Comparison of ENCODE assay signal across 1 cellular context in the genomic region with DNA sequence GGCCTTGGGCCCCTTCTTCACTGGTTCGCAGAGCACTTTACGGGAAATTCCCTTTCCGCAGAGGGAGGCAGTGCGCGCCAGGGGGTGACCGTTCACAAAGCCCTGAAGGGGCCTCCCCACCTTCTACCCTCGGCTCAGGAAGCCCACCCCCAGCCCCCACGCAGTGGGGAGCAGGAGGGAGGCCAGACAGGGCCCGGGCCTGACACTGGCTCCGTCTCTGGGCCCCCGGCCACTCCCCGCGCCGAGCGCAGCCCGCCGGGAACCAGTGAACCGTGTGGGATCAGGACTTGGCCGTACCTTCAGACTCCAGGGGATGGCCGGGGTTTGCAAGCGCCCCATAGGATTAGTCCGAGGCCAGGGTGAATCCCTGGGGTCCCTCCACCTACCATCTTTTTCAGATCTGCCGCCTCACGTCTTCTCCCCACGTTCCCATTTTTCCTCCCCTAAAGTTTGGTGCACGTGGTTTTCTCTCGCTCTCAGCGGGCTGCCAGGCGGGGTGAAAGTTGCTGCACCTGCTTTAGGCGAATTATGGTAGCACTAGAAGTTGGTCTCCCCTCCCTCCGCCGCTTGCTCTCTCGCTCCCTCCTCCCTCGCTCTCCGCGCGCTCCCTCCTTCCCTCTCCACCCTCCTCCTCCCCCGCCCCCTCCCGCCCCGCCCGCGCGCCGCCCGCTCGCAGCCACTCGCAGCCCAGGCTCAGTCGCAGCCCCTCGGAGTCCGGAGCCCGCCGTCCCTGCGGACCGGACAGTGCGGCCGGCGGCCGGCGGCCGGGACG.
A peak's percentile ranks its signal among the peaks of the same experiment; 100 is the strongest.
TF ChIP-seq lines count a peak whose summit lies in the region.

A gene with protein sequence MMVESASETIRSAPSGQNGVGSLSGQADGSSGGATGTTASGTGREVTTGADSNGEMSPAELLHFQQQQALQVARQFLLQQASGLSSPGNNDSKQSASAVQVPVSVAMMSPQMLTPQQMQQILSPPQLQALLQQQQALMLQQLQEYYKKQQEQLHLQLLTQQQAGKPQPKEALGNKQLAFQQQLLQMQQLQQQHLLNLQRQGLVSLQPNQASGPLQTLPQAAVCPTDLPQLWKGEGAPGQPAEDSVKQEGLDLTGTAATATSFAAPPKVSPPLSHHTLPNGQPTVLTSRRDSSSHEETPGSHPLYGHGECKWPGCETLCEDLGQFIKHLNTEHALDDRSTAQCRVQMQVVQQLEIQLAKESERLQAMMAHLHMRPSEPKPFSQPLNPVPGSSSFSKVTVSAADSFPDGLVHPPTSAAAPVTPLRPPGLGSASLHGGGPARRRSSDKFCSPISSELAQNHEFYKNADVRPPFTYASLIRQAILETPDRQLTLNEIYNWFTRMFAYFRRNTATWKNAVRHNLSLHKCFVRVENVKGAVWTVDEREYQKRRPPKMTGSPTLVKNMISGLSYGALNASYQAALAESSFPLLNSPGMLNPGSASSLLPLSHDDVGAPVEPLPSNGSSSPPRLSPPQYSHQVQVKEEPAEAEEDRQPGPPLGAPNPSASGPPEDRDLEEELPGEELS (plus strand): TSS at position 679 of the 772 bp plus-strand sequence. CDS start 19,380 bp downstream, outside the sequence.

TF ChIP-seq in HepG2, 621 proteins besides CTCF, POLR2A, EP300 and RAD21 (continued from another document and continues in another):
- TF ChIP-seq, protein P1, sequence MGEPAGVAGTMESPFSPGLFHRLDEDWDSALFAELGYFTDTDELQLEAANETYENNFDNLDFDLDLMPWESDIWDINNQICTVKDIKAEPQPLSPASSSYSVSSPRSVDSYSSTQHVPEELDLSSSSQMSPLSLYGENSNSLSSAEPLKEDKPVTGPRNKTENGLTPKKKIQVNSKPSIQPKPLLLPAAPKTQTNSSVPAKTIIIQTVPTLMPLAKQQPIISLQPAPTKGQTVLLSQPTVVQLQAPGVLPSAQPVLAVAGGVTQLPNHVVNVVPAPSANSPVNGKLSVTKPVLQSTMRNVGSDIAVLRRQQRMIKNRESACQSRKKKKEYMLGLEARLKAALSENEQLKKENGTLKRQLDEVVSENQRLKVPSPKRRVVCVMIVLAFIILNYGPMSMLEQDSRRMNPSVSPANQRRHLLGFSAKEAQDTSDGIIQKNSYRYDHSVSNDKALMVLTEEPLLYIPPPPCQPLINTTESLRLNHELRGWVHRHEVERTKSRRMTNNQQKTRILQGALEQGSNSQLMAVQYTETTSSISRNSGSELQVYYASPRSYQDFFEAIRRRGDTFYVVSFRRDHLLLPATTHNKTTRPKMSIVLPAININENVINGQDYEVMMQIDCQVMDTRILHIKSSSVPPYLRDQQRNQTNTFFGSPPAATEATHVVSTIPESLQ (CRISPR knock-in tag; conservative IDR thresholded peaks at IDR 0.05): no peak
- no peak for TF ChIP-seq ZNF282 (IDR thresholded peaks at IDR 0.05; ENCODE audit: partially characterized antibody)
- peak; percentile 16; the same call in 1 of the 2 replicates for TF ChIP-seq ZNF792 (CRISPR knock-in tag; IDR thresholded peaks at IDR 0.05)
- TF ChIP-seq ZNF432 (CRISPR knock-in tag; IDR thresholded peaks at IDR 0.05; ENCODE audit: borderline replicate concordance): no peak
- TF ChIP-seq BCL6 (CRISPR knock-in tag; IDR thresholded peaks at IDR 0.05): peak; percentile 37
- TF ChIP-seq TCF12 (IDR thresholded peaks at IDR 0.05): no peak
- 0 out of 2 replicates have a peak, but pooled peaks have one; percentile 56 for TF ChIP-seq TCF12 (CRISPR knock-in tag; IDR thresholded peaks at IDR 0.05)
- TF ChIP-seq MIXL1 (CRISPR knock-in tag; IDR thresholded peaks at IDR 0.05): peak; percentile 47; the same call in 1 of the 2 replicates
- TF ChIP-seq RBM39 (IDR thresholded peaks at IDR 0.05; ENCODE audit: low read depth, low read length, poor library complexity, severe bottlenecking): peak; percentile 64
- TF ChIP-seq, protein P2, sequence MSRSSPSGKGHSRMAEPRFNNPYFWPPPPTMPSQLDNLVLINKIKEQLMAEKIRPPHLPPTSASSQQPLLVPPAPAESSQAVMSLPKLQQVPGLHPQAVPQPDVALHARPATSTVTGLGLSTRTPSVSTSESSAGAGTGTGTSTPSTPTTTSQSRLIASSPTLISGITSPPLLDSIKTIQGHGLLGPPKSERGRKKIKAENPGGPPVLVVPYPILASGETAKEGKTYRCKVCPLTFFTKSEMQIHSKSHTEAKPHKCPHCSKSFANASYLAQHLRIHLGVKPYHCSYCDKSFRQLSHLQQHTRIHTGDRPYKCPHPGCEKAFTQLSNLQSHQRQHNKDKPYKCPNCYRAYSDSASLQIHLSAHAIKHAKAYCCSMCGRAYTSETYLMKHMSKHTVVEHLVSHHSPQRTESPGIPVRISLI (CRISPR knock-in tag; IDR thresholded peaks at IDR 0.05; ENCODE audit: borderline replicate concordance): no peak
- TF ChIP-seq YY1 (IDR thresholded peaks at IDR 0.05; ENCODE audit: insufficient read depth, insufficient replicate concordance, low read depth, low read length): peak; percentile 74
- no peak; the same call in 1 of the 2 replicates for TF ChIP-seq ZNF329 (CRISPR knock-in tag; IDR thresholded peaks at IDR 0.05; ENCODE audit: low read depth)
- TF ChIP-seq, protein P3, sequence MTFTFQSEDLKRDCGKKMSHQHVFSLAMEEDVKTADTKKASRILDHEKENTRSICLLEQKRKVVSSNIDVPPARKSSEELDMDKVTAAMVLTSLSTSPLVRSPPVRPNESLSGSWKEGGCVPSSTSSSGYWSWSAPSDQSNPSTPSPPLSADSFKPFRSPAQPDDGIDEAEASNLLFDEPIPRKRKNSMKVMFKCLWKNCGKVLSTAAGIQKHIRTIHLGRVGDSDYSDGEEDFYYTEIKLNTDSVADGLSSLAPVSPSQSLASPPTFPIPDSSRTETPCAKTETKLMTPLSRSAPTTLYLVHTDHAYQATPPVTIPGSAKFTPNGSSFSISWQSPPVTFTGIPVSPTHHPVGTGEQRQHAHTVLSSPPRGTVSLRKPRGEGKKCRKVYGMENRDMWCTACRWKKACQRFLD (CRISPR knock-in tag; IDR thresholded peaks at IDR 0.05; ENCODE audit: borderline replicate concordance): 0 out of 2 replicates have a peak, but pooled peaks have one; percentile 73
- TF ChIP-seq, protein P4, sequence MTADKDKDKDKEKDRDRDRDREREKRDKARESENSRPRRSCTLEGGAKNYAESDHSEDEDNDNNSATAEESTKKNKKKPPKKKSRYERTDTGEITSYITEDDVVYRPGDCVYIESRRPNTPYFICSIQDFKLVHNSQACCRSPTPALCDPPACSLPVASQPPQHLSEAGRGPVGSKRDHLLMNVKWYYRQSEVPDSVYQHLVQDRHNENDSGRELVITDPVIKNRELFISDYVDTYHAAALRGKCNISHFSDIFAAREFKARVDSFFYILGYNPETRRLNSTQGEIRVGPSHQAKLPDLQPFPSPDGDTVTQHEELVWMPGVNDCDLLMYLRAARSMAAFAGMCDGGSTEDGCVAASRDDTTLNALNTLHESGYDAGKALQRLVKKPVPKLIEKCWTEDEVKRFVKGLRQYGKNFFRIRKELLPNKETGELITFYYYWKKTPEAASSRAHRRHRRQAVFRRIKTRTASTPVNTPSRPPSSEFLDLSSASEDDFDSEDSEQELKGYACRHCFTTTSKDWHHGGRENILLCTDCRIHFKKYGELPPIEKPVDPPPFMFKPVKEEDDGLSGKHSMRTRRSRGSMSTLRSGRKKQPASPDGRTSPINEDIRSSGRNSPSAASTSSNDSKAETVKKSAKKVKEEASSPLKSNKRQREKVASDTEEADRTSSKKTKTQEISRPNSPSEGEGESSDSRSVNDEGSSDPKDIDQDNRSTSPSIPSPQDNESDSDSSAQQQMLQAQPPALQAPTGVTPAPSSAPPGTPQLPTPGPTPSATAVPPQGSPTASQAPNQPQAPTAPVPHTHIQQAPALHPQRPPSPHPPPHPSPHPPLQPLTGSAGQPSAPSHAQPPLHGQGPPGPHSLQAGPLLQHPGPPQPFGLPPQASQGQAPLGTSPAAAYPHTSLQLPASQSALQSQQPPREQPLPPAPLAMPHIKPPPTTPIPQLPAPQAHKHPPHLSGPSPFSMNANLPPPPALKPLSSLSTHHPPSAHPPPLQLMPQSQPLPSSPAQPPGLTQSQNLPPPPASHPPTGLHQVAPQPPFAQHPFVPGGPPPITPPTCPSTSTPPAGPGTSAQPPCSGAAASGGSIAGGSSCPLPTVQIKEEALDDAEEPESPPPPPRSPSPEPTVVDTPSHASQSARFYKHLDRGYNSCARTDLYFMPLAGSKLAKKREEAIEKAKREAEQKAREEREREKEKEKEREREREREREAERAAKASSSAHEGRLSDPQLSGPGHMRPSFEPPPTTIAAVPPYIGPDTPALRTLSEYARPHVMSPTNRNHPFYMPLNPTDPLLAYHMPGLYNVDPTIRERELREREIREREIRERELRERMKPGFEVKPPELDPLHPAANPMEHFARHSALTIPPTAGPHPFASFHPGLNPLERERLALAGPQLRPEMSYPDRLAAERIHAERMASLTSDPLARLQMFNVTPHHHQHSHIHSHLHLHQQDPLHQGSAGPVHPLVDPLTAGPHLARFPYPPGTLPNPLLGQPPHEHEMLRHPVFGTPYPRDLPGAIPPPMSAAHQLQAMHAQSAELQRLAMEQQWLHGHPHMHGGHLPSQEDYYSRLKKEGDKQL (CRISPR knock-in tag; IDR thresholded peaks at IDR 0.05; ENCODE audit: low read depth): no peak
- 0 out of 2 replicates have a peak, but pooled peaks have one; percentile 2 for TF ChIP-seq NFYC (CRISPR knock-in tag; IDR thresholded peaks at IDR 0.05)
- peak; percentile 89 for TF ChIP-seq U2AF1 (optimal IDR thresholded peaks at IDR 0.05; ENCODE audit: low read depth, low read length)
- TF ChIP-seq ZNF772 (CRISPR knock-in tag; IDR thresholded peaks at IDR 0.05): 0 out of 2 replicates have a peak, but pooled peaks have one; percentile 16
- peak; percentile 57; the same call in 1 of the 2 replicates for TF ChIP-seq ZNF350 (CRISPR knock-in tag; IDR thresholded peaks at IDR 0.05; ENCODE audit: borderline replicate concordance, low read depth)
- 0 out of 2 replicates have a peak, but pooled peaks have one; percentile 20 for TF ChIP-seq ZNF777 (CRISPR knock-in tag; IDR thresholded peaks at IDR 0.05)
- peak; percentile 75 for TF ChIP-seq KAT8 (CRISPR knock-in tag; IDR thresholded peaks at IDR 0.05)
- peak; percentile 37; the same call in 1 of the 2 replicates for TF ChIP-seq ETV6 (CRISPR knock-in tag; conservative IDR thresholded peaks at IDR 0.05)
- TF ChIP-seq, protein P5, sequence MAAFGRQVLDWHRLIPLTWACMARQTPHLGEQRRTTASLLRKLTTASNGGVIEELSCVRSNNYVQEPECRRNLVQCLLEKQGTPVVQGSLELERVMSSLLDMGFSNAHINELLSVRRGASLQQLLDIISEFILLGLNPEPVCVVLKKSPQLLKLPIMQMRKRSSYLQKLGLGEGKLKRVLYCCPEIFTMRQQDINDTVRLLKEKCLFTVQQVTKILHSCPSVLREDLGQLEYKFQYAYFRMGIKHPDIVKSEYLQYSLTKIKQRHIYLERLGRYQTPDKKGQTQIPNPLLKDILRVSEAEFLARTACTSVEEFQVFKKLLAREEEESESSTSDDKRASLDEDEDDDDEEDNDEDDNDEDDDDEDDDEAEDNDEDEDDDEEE (CRISPR knock-in tag; IDR thresholded peaks at IDR 0.05): no peak
- TF ChIP-seq, protein P6, sequence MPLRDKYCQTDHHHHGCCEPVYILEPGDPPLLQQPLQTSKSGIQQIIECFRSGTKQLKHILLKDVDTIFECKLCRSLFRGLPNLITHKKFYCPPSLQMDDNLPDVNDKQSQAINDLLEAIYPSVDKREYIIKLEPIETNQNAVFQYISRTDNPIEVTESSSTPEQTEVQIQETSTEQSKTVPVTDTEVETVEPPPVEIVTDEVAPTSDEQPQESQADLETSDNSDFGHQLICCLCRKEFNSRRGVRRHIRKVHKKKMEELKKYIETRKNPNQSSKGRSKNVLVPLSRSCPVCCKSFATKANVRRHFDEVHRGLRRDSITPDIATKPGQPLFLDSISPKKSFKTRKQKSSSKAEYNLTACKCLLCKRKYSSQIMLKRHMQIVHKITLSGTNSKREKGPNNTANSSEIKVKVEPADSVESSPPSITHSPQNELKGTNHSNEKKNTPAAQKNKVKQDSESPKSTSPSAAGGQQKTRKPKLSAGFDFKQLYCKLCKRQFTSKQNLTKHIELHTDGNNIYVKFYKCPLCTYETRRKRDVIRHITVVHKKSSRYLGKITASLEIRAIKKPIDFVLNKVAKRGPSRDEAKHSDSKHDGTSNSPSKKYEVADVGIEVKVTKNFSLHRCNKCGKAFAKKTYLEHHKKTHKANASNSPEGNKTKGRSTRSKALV (CRISPR knock-in tag; IDR thresholded peaks at IDR 0.05): peak; percentile 71; the same call in 1 of the 2 replicates
- peak; percentile 58 for TF ChIP-seq HDAC1 (CRISPR knock-in tag; IDR thresholded peaks at IDR 0.05)
- peak; percentile 64 for TF ChIP-seq HNRNPLL (IDR thresholded peaks at IDR 0.05; ENCODE audit: low read depth, low read length, poor library complexity, severe bottlenecking)
- TF ChIP-seq, protein P7, sequence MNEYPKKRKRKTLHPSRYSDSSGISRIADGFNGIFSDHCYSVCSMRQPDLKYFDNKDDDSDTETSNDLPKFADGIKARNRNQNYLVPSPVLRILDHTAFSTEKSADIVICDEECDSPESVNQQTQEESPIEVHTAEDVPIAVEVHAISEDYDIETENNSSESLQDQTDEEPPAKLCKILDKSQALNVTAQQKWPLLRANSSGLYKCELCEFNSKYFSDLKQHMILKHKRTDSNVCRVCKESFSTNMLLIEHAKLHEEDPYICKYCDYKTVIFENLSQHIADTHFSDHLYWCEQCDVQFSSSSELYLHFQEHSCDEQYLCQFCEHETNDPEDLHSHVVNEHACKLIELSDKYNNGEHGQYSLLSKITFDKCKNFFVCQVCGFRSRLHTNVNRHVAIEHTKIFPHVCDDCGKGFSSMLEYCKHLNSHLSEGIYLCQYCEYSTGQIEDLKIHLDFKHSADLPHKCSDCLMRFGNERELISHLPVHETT (CRISPR knock-in tag; conservative IDR thresholded peaks at IDR 0.05): no peak
- TF ChIP-seq ZNF564 (CRISPR knock-in tag; IDR thresholded peaks at IDR 0.05): 0 out of 2 replicates have a peak, but pooled peaks have one; percentile 50
- TF ChIP-seq DMAP1 (CRISPR knock-in tag; IDR thresholded peaks at IDR 0.05): peak; percentile 85
- peak; percentile 30; the same call in 1 of the 2 replicates for TF ChIP-seq SMAD3 (CRISPR knock-in tag; IDR thresholded peaks at IDR 0.05)
- TF ChIP-seq ARNTL (CRISPR knock-in tag; IDR thresholded peaks at IDR 0.05): 0 out of 2 replicates have a peak, but pooled peaks have one; percentile 12
- TF ChIP-seq SNRNP70 (IDR thresholded peaks at IDR 0.05; ENCODE audit: low read depth, low read length): no peak
- TF ChIP-seq, protein P8, sequence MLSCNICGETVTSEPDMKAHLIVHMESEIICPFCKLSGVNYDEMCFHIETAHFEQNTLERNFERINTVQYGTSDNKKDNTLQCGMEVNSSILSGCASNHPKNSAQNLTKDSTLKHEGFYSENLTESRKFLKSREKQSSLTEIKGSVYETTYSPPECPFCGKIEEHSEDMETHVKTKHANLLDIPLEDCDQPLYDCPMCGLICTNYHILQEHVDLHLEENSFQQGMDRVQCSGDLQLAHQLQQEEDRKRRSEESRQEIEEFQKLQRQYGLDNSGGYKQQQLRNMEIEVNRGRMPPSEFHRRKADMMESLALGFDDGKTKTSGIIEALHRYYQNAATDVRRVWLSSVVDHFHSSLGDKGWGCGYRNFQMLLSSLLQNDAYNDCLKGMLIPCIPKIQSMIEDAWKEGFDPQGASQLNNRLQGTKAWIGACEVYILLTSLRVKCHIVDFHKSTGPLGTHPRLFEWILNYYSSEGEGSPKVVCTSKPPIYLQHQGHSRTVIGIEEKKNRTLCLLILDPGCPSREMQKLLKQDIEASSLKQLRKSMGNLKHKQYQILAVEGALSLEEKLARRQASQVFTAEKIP (CRISPR knock-in tag; IDR thresholded peaks at IDR 0.05; ENCODE audit: borderline replicate concordance): no peak
- peak; percentile 52; the same call in 1 of the 2 replicates for TF ChIP-seq ZNF441 (CRISPR knock-in tag; IDR thresholded peaks at IDR 0.05; ENCODE audit: borderline replicate concordance)
- peak; percentile 40; the same call in 1 of the 2 replicates for TF ChIP-seq ZNF629 (CRISPR knock-in tag; conservative IDR thresholded peaks at IDR 0.05)
- TF ChIP-seq RFX3 (CRISPR knock-in tag; IDR thresholded peaks at IDR 0.05): no peak
- TF ChIP-seq RBFOX2 (IDR thresholded peaks at IDR 0.05; ENCODE audit: low read depth, low read length): peak; percentile 74
- no peak for TF ChIP-seq RFXAP (CRISPR knock-in tag; IDR thresholded peaks at IDR 0.05; ENCODE audit: borderline replicate concordance)
